Comparison of ENCODE assay signal across 10 cellular contexts in genomic region chr1:21254335-21254951, GRCh38. TPM values are rescaled to one million over a fixed set of nuclear protein-coding genes. Genes with fewer than 3 reads are reported as not detected.
DNase-seq lines count a peak whose midpoint lies in the region; TF ChIP-seq lines count a peak whose summit lies in the region.
"Had no signal": no experiment of that assay in that cellular context is flagged by ENCODE, and none has a peak within 500 bp of the region (broad histone marks: within the 10 kb centered on the region; RNA-seq: fewer than 3 reads in every experiment).

No MANE protein-coding gene starts in this region.

- H3K27me3 ChIP-seq in NT2/D1 (ENCODE audit: insufficient read depth, insufficient read length) (no peaks in the 10 kb centered on the region), esophagus muscularis mucosa (no peaks in the 10 kb centered on the region), PC-9 (ENCODE audit: insufficient read depth, low read depth) (no peaks in the 10 kb centered on the region)

- H2AFZ ChIP-seq in PC-9 = no peak overlapping the region

- H3K9me2 ChIP-seq in PC-9 (ENCODE audit: insufficient read depth) = no peaks in the 10 kb centered on the region

- no peaks in the 10 kb centered on the region for H3K36me3 Mint-ChIP-seq in neural crest cell (ENCODE audit: low read depth)

- H4K20me1 ChIP-seq in PC-9 (ENCODE audit: insufficient read depth) = no peaks in the 10 kb centered on the region

- H3K9me3 Mint-ChIP-seq in neural crest cell = no peaks in the 10 kb centered on the region
- H3K9me3 Mint-ChIP-seq: activated T-cell treated with anti-CD3 and anti-CD28 coated beads, Interleukin-2, amount 50 U/mL, for 72 hours had no signal

- H3K27ac ChIP-seq in esophagus muscularis mucosa (replicated peaks in 1 of 4) (peak overlapping the region; percentile 53 to 85 (median 70)), PC-9 (no peak overlapping the region)
- H3K27ac ChIP-seq: C4-2B had no signal

- H3K9me3 ChIP-seq in NT2/D1 (ENCODE audit: insufficient read depth, low read length) (no peaks in the 10 kb centered on the region), esophagus muscularis mucosa (no peaks in the 10 kb centered on the region), PC-9 (ENCODE audit: insufficient read depth, low read depth) (no peaks in the 10 kb centered on the region)

- TF ChIP-seq CTCF in AG10803 (conservative IDR thresholded peaks at IDR 0.05; ENCODE audit: low read length) = no peak
- no peak for TF ChIP-seq CTCF in esophagus muscularis mucosa (IDR thresholded peaks at IDR 0.05)
- TF ChIP-seq CTCF in neural crest cell (conservative IDR thresholded peaks at IDR 0.05) = no peak
- TF ChIP-seq CTCF in PC-9 (conservative IDR thresholded peaks at IDR 0.05) = no peak

- no peak overlapping the region for H3K4me2 ChIP-seq in PC-9

- H3K27me3 Mint-ChIP-seq in neural crest cell (ENCODE audit: low read depth) = no peaks in the 10 kb centered on the region

- H3K4me3 ChIP-seq in AG10803 (ENCODE audit: low read length) (no peak overlapping the region), NT2/D1 (ENCODE audit: insufficient read length, low read depth) (no peak overlapping the region), esophagus muscularis mucosa (no peak overlapping the region), PC-9 (no peak overlapping the region)

- H3K4me1 ChIP-seq in NT2/D1 (ENCODE audit: insufficient read depth, insufficient read length) (peaks cover 6% of the 10 kb centered on the region), esophagus muscularis mucosa (peaks cover 28 to 45% (median 41%) of the 10 kb centered on the region in 4 donors), PC-9 (replicated peaks; ENCODE audit: insufficient read depth) (peaks cover 20% of the 10 kb centered on the region)

- no peak for TF ChIP-seq EP300 in esophagus muscularis mucosa (IDR thresholded peaks at IDR 0.05)

- POLR2A ChIA-PET in PC-9 (lab: Charles Lee; ENCODE audit: unreplicated experiment) = no interaction called here

- TF ChIP-seq POLR2A in esophagus muscularis mucosa (IDR thresholded peaks at IDR 0.05; ENCODE audit: low read depth) = no peak

- no peaks in the 10 kb centered on the region for H3K79me2 ChIP-seq in PC-9 (ENCODE audit: low read depth)

- intact Hi-C loops in esophagus muscularis mucosa (cut with DNase I) (no loop called here), PC-9 (cut with micrococcal nuclease; ENCODE audit: unreplicated experiment) (no loop called here)

- CTCF ChIA-PET in PC-9 (lab: Charles Lee) = interaction anchor here (0.6 to 1.3 kb wide), 8 partner anchors 33 to 558 kb away, joined by 3 to 10 read pairs (median 4); no protein-coding TSS in a partner anchor

- peak overlapping the region; percentile 26 for H3K9ac ChIP-seq in NT2/D1 (ENCODE audit: insufficient read length, low read depth)

- H3F3A ChIP-seq in PC-9 (ENCODE audit: insufficient read depth, low read depth) = peaks cover 19% of the 10 kb centered on the region

- H3K36me3 ChIP-seq in NT2/D1 (ENCODE audit: insufficient read depth, insufficient read length, low read length) (peaks cover 52% of the 10 kb centered on the region), esophagus muscularis mucosa (peaks cover 9 to 97% (median 75%) of the 10 kb centered on the region in 4 donors), PC-9 (ENCODE audit: low read depth) (no peaks in the 10 kb centered on the region)

- peak overlapping the region; percentile 57 for H3K27ac Mint-ChIP-seq in neural crest cell (ENCODE audit: unreplicated experiment)

- H3K4me3 Mint-ChIP-seq in neural crest cell = no peak overlapping the region
- H3K4me3 Mint-ChIP-seq: activated T-cell treated with anti-CD3 and anti-CD28 coated beads, Interleukin-2, amount 50 U/mL, for 72 hours had no signal

- WGBS in esophagus muscularis mucosa = 80% methylated on average over 2 of the region's 8 CpGs

- no TSS peak for BruUV-seq in PC-9 (replicated peaks; lab: Mats Ljungman, UMichigan)

- peaks cover 4% of the 10 kb centered on the region for H3K4me1 Mint-ChIP-seq in neural crest cell

- DNase-seq in AG10803 (ENCODE audit: low read depth) = peak; percentile 42
- no peak for DNase-seq in NT2/D1 (ENCODE audit: low read depth, low spot score)
- DNase-seq in esophagus muscularis mucosa (ENCODE audit: extremely low spot score) = no peak
- no peak for DNase-seq in neural crest cell (ENCODE audit: low read depth, low spot score)
- DNase-seq in central memory CD4-positive, alpha-beta T cell = no peak
- DNase-seq in NCI-H1105 treated with DMSO at 0.1 percent for 48 hours (lab: John Stamatoyannopoulos, UW) = no peak
- DNase-seq in HUDEP-2 (lab: John Stamatoyannopoulos, UW; ENCODE audit: unreplicated experiment in 76 of 76) = no peak
- DNase-seq in PC-9 = no peak

RNA-seq across cellular contexts. Expression of gene ECE1, which starts 35.8 kb away (rescaled TPM):
- 100 to 1,000 TPM in 1 of 4 donors, 10 to 100 TPM in 3; 53.6 to 101 (median 80.7) TPM for total RNA-seq in esophagus muscularis mucosa
- total RNA-seq in neural crest cell = 38.3 and 40.3 TPM in 2 replicates
- 80.8 and 82.1 TPM in 2 replicates for total RNA-seq in PC-9 (2021)
